ENCODE assay signal across 8 cellular contexts in genomic region chr11:125111341-125112234, GRCh38.
DNase-seq lines count a peak whose midpoint lies in the region; ATAC-seq and TF ChIP-seq lines count a peak whose summit lies in the region.

TMEM218 (minus strand) TSS chr11:125111626; CDS start chr11:125102241, 9,385 bp downstream.

- H3K4me1 Mint-ChIP-seq in activated naive CD4-positive, alpha-beta T cell treated with anti-CD3 and anti-CD28 coated beads, Interleukin-2, amount 50 U/mL, for 24 hours, result peaks cover 21% of the 10 kb centered on the region

- no peaks in the 10 kb centered on the region for H3K36me3 ChIP-seq in GM06990 (ENCODE audit: control insufficient read depth, insufficient read depth, low read length)

- H3K36me3 Mint-ChIP-seq in activated naive CD4-positive, alpha-beta T cell treated with anti-CD3 and anti-CD28 coated beads, Interleukin-2, amount 50 U/mL, for 24 hours, result no peaks in the 10 kb centered on the region

- no peaks in the 10 kb centered on the region for H3K9me3 Mint-ChIP-seq in activated naive CD4-positive, alpha-beta T cell treated with anti-CD3 and anti-CD28 coated beads, Interleukin-2, amount 50 U/mL, for 24 hours

- no peak for TF ChIP-seq CTCF in GM06990 (IDR thresholded peaks at IDR 0.05; ENCODE audit: insufficient read depth, low read length, poor library complexity, severe bottlenecking)

- peak within 1 kb of the TSS; percentile 77 for H3K4me3 ChIP-seq in GM06990 (replicated peaks; ENCODE audit: low read depth, low read length)

- no peaks in the 10 kb centered on the region for H3K27me3 ChIP-seq in GM06990 (replicated peaks; ENCODE audit: control insufficient read depth, insufficient read depth, low read length)

- H3K27me3 Mint-ChIP-seq in activated naive CD4-positive, alpha-beta T cell treated with anti-CD3 and anti-CD28 coated beads, Interleukin-2, amount 50 U/mL, for 24 hours, result no peaks in the 10 kb centered on the region

- ATAC-seq in HG02588 (IDR thresholded peaks at IDR 0.05; ENCODE audit: unreplicated experiment), result peak; percentile 99
- peak; percentile 100 for ATAC-seq in SK-N-SH treated with all-trans-retinoic acid at 6 μM for 48 hours

- peak; percentile 100 for DNase-seq in GM06990 (ENCODE audit: extremely low read depth, insufficient read length)
- peak; percentile 99 for DNase-seq in NCI-H1092 (lab: John Stamatoyannopoulos, UW)
- peak; percentile 98 for DNase-seq in germinal center (ENCODE audit: low spot score)
- peak; percentile 96 for DNase-seq in non-pigmented ciliary epithelial cell (ENCODE audit: low read depth)
- peak; percentile 100 for DNase-seq in superior temporal gyrus (ENCODE audit: extremely low spot score)

- H3K4me3 Mint-ChIP-seq in activated naive CD4-positive, alpha-beta T cell treated with anti-CD3 and anti-CD28 coated beads, Interleukin-2, amount 50 U/mL, for 24 hours, result peak within 1 kb of the TSS; percentile 98

- peak within 1 kb of the TSS; percentile 95 for H3K27ac Mint-ChIP-seq in activated naive CD4-positive, alpha-beta T cell treated with anti-CD3 and anti-CD28 coated beads, Interleukin-2, amount 50 U/mL, for 24 hours

TF ChIP-seq in SK-N-SH treated with all-trans-retinoic acid at 6 μM for 48 hours, 23 proteins besides CTCF, POLR2A, EP300 and RAD21:
- TF ChIP-seq SNAI2 (CRISPR knock-in tag; IDR thresholded peaks at IDR 0.05), result 0 out of 2 replicates have a peak, but pooled peaks have one; percentile 48
- no peak for TF ChIP-seq ZC3H10 (CRISPR knock-in tag; IDR thresholded peaks at IDR 0.05)
- no peak for TF ChIP-seq ESRRG (CRISPR knock-in tag; IDR thresholded peaks at IDR 0.05)
- peak; percentile 17; the same call in 1 of the 2 replicates for TF ChIP-seq TSHZ2 (CRISPR knock-in tag; IDR thresholded peaks at IDR 0.05)
- no peak for TF ChIP-seq CSDC2 (CRISPR knock-in tag; IDR thresholded peaks at IDR 0.05)
- no peak for TF ChIP-seq BACH2 (CRISPR knock-in tag; IDR thresholded peaks at IDR 0.05; ENCODE audit: borderline replicate concordance)

Comparison
In these comparisons a context has a peak if more than half of its experiments do, and no peak if none do; other contexts are left out.
1. Peak in every context shown above with its lines: DNase-seq, ATAC-seq and H3K4me3 ChIP-seq.